In the genomic region with DNA sequence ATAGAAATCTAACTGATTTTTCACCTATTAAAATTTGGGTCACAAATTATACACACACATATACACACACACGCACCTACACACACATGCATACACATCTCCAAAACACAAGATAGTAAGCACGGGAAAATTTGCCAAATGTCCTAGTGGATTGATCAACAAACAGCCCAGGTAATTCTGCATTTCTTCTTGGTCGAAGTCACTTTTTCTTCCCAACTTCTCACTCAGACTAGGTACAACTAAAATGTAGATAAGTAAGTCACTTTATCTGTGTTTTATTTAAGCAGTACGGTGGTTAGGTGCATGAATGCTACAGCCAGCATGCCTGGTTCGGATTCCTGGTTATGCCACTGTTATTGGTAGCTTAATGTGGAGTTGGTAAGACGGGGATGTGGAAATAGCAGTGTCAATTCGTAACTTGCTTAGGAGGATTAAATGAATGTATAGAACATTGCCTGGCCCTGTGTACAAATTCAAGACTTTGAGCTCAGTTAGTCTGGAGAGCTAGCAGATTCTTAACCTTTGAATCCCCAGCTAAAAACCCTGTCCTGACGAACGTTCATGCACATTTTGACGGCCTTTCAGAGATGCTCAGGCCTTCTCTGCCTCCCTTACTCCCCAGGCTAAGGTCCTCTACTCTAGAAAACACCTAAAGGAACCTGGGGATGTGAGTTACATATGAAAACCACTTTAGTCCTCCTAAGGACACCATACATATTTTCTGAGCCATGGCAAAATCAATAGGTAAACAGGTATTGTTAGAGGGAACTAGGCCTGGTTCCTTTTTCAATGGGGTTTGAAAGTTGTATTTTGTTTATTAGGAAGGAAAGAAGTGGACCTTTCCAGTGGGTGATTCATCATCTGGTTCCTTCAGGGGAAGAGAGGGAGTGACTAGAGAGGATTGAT, we compare ENCODE assay signal across 16 cellular contexts. TPM values are rescaled to one million over a fixed set of nuclear protein-coding genes. Genes with fewer than 3 reads are reported as not detected.
A peak's percentile ranks its signal among the peaks of the same experiment; 100 is the strongest.
DNase-seq lines count a peak whose midpoint lies in the region; ATAC-seq and TF ChIP-seq lines count a peak whose summit lies in the region.
"Had no signal": no experiment of that assay in that cellular context is flagged by ENCODE, and none has a peak within 500 bp of the region (broad histone marks: within the 10 kb centered on the region; RNA-seq: fewer than 3 reads in every experiment).

No MANE protein-coding gene starts in this region.

- H3K4me3 ChIP-seq in vagina = no peak overlapping the region
- H3K4me3 ChIP-seq: ovary, testis had no signal

- no peaks in the 10 kb centered on the region for H3K9me3 Mint-ChIP-seq in dendritic cell treated with granulocyte-macrophage colony-stimulating factor and Interleukin-4, amounts not matched to agents 40 ng/mL and 50 ng/mL, for 4 days
- H3K9me3 Mint-ChIP-seq in nephron progenitor cell = no peaks in the 10 kb centered on the region
- H3K9me3 Mint-ChIP-seq: brain; CD4-positive, CD25-positive, alpha-beta regulatory T cell; memory B cell had no signal

- H3K4me3 Mint-ChIP-seq in dendritic cell treated with granulocyte-macrophage colony-stimulating factor and Interleukin-4, amounts not matched to agents 40 ng/mL and 50 ng/mL, for 4 days = no peak overlapping the region
- H3K4me3 Mint-ChIP-seq in nephron progenitor cell = no peak overlapping the region
- H3K4me3 Mint-ChIP-seq: brain; CD4-positive, CD25-positive, alpha-beta regulatory T cell; memory B cell had no signal

- H3K4me1 Mint-ChIP-seq in dendritic cell treated with granulocyte-macrophage colony-stimulating factor and Interleukin-4, amounts not matched to agents 40 ng/mL and 50 ng/mL, for 4 days (ENCODE audit: low read depth) = peaks cover 28% of the 10 kb centered on the region
- H3K4me1 Mint-ChIP-seq in nephron progenitor cell = peaks cover 54% of the 10 kb centered on the region
- H3K4me1 Mint-ChIP-seq: CD4-positive, CD25-positive, alpha-beta regulatory T cell had no signal

- DNase-seq in NCI-H2107 treated with DMSO at 0.1 percent for 48 hours (lab: John Stamatoyannopoulos, UW; ENCODE audit: unreplicated experiment) = peak; percentile 31
- no peak for DNase-seq in NCI-H2107 (lab: John Stamatoyannopoulos, UW)
- no peak for DNase-seq in nephron progenitor cell
- no peak for DNase-seq in vagina (ENCODE audit: extremely low spot score in 2 of 2)
- no peak for DNase-seq in EL
- DNase-seq in central memory CD4-positive, alpha-beta T cell = no peak
- DNase-seq: CD4-positive, CD25-positive, alpha-beta regulatory T cell; effector memory CD4-positive, alpha-beta T cell; ovary; SHP77; testis had no signal

- H3K27ac ChIP-seq in vagina = peak overlapping the region; percentile 85
- H3K27ac ChIP-seq: 22Rv1, ovary, testis had no signal

- no peaks in the 10 kb centered on the region for H3K27me3 ChIP-seq in vagina
- H3K27me3 ChIP-seq: ovary, testis had no signal

- TF ChIP-seq CTCF in nephron progenitor cell (IDR thresholded peaks at IDR 0.05) = no peak
- no peak for TF ChIP-seq CTCF in vagina (IDR thresholded peaks at IDR 0.05)

- peaks cover 35% of the 10 kb centered on the region for H3K4me1 ChIP-seq in vagina
- H3K4me1 ChIP-seq: testis had no signal

- no peak for TF ChIP-seq POLR2A in vagina (IDR thresholded peaks at IDR 0.05)

- no peak for ATAC-seq in HG03469 (IDR thresholded peaks at IDR 0.05; ENCODE audit: unreplicated experiment)

- intact Hi-C loops in dendritic cell treated with granulocyte-macrophage colony-stimulating factor and Interleukin-4, amounts not matched to agents 40 ng/mL and 50 ng/mL, for 4 days (cut with micrococcal nuclease) = no loop called here
- intact Hi-C loops in vagina (cut with DNase I) = no loop called here

- H3K36me3 Mint-ChIP-seq in dendritic cell treated with granulocyte-macrophage colony-stimulating factor and Interleukin-4, amounts not matched to agents 40 ng/mL and 50 ng/mL, for 4 days (ENCODE audit: low read depth) = no peaks in the 10 kb centered on the region
- no peaks in the 10 kb centered on the region for H3K36me3 Mint-ChIP-seq in nephron progenitor cell (ENCODE audit: low read depth)
- H3K36me3 Mint-ChIP-seq: brain; CD4-positive, CD25-positive, alpha-beta regulatory T cell; memory B cell had no signal

- H3K36me3 ChIP-seq in vagina = no peaks in the 10 kb centered on the region
- H3K36me3 ChIP-seq: ovary had no signal

- H3K27me3 Mint-ChIP-seq in dendritic cell treated with granulocyte-macrophage colony-stimulating factor and Interleukin-4, amounts not matched to agents 40 ng/mL and 50 ng/mL, for 4 days = no peaks in the 10 kb centered on the region
- H3K27me3 Mint-ChIP-seq in nephron progenitor cell (ENCODE audit: low read depth, poor library complexity) = peaks cover 3% of the 10 kb centered on the region
- H3K27me3 Mint-ChIP-seq: memory B cell had no signal

- H3K27ac Mint-ChIP-seq in dendritic cell treated with granulocyte-macrophage colony-stimulating factor and Interleukin-4, amounts not matched to agents 40 ng/mL and 50 ng/mL, for 4 days = peak overlapping the region; percentile 67
- peak overlapping the region; percentile 93 for H3K27ac Mint-ChIP-seq in nephron progenitor cell
- H3K27ac Mint-ChIP-seq: CD4-positive, CD25-positive, alpha-beta regulatory T cell had no signal

- no peaks in the 10 kb centered on the region for H3K9me3 ChIP-seq in vagina
- H3K9me3 ChIP-seq: ovary, testis had no signal

RNA-seq across cellular contexts. Expression of a gene that starts 50.9 kb away (rescaled TPM):
- total RNA-seq in vagina = 5.9 TPM

RNA-seq across cellular contexts. Expression of a gene that starts 52.5 kb away (rescaled TPM):
- 2.7 TPM for total RNA-seq in vagina
